8 cellular contexts compared by ENCODE assay signal in the genomic region with DNA sequence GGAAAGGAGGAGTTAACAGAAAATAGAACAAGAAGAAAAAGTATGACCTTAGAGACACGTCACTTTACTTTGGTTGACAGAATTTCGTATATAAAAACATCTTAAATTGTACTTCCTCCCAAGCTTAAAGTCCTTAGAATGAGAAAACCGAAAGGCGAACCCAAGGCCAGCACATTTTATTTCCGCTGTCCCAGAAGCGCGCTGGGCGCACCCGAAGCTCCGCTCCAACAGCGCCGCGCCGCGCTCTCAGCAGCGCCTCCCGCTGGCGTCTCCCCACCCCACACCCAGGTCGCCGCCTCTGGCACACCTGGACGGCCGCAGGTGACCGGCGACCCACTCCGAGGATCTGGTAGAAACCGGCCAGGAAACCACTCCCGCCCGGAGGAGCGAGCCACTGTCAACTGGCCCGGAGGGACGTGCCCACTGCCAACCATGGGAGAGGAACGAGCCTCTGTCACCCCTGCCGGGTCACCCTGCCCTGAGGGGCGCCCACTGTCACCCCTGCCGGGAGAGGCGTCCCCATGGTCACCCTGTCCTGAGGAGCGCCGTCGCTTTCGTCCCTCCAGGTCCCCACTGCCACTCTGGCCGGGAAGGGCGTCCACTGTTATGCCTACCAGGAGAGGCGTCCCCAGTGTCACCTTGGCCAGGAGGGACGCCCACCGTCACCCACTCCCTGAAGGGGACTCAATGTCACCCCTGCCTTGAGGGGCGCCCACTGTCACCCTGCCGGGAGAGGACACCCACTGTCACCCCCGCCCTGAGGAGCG. TPM values are rescaled to one million over a fixed set of nuclear protein-coding genes. Genes with fewer than 3 reads are reported as not detected.
DNase-seq lines count a peak whose midpoint lies in the region; ATAC-seq, FAIRE-seq and TF ChIP-seq lines count a peak whose summit lies in the region.

No MANE protein-coding gene starts in this region.

- peak overlapping the region; percentile 90 for H2AFZ ChIP-seq in HCT116 (ENCODE audit: low read depth, low read length, poor library complexity, severe bottlenecking)

- H3K9me3 ChIP-seq in HCT116 (ENCODE audit: control insufficient read depth in 1 of 2, insufficient read depth in 1 of 2, low read depth in 1 of 2, low read length in 2 of 2) (no peaks in the 10 kb centered on the region), MG63 (no peaks in the 10 kb centered on the region), T-helper 17 cell (ENCODE audit: control insufficient read depth, low read length, poor library complexity, severe bottlenecking) (no peaks in the 10 kb centered on the region), iPS-20b (ENCODE audit: insufficient read depth, low read depth, low read length) (no peaks in the 10 kb centered on the region), small intestine (ENCODE audit: control insufficient read depth, low read depth) (no peaks in the 10 kb centered on the region)

- no peaks in the 10 kb centered on the region for H3K36me3 Mint-ChIP-seq in T-helper 17 cell (ENCODE audit: low read depth)

- WGBS in small intestine, 3 donors, result 0 to 1% (median 0%) methylated on average over 48 to 49 of the region's 49 CpGs

- ATAC-seq in HCT116, result peak; percentile 67
- peak; percentile 29 for ATAC-seq in T-helper 17 cell

- H3K79me2 ChIP-seq in HCT116 (ENCODE audit: insufficient read depth, low read length), result no peaks in the 10 kb centered on the region

- RAD21 ChIA-PET in HCT116 (lab: Charles Lee; ENCODE audit: low non-redundant PET in 1 of 2, low total read pairs in 2 of 2, uncharacterized antibody in 2 of 2, unreplicated experiment in 2 of 2), result interaction anchor here in 1 of 2 experiments (0.7 kb wide), 1 partner anchor 86 kb away, joined by 3 read pairs; no protein-coding TSS in a partner anchor

- H3K9me2 ChIP-seq in HCT116 (ENCODE audit: insufficient read depth), result no peaks in the 10 kb centered on the region

- H3K27me3 Mint-ChIP-seq in T-helper 17 cell, result no peaks in the 10 kb centered on the region

- H3K27ac Mint-ChIP-seq in T-helper 17 cell, result peak overlapping the region; percentile 92

- no peak for FAIRE-seq in small intestine (lab: Jason Lieb, UNC)

- CTCF ChIA-PET in HCT116 (lab: Charles Lee), result interaction anchor here (0.6 to 1.5 kb wide), 8 partner anchors 10 to 101 kb away, joined by 3 to 8 read pairs (median 4); no protein-coding TSS in a partner anchor

- H3K4me2 ChIP-seq in HCT116 (ENCODE audit: low read length), result peak overlapping the region; percentile 100

- peak overlapping the region; percentile 59 for H3K9ac ChIP-seq in HCT116 (ENCODE audit: low read length)
- peak overlapping the region; percentile 45; the same call in 1 of the 2 replicates for H3K9ac ChIP-seq in iPS-20b (ENCODE audit: low read depth, low read length)

- H3K27me3 ChIP-seq in HCT116 (ENCODE audit: insufficient read depth, low read length), result no peaks in the 10 kb centered on the region
- no peaks in the 10 kb centered on the region for H3K27me3 ChIP-seq in MG63
- no peaks in the 10 kb centered on the region; the same call in 1 of the 2 replicates for H3K27me3 ChIP-seq in iPS-20b (ENCODE audit: insufficient read depth, low read length)
- no peaks in the 10 kb centered on the region for H3K27me3 ChIP-seq in small intestine (ENCODE audit: control insufficient read depth in 2 of 2, insufficient read depth in 2 of 2, low read length in 2 of 2)

- in situ Hi-C loops in astrocyte of the spinal cord (cut with HindIII; ENCODE audit: low sequenced_read_pairs), result no loop called here

- intact Hi-C loops in HCT116 (cut with micrococcal nuclease), result loop anchor here (2.0 to 5.0 kb wide), 2 partner anchors 69 to 105 kb away; no protein-coding TSS in a partner anchor

- BruUV-seq in HCT116 (replicated peaks; lab: Mats Ljungman, UMichigan), result no TSS peak

- POLR2A ChIA-PET in HCT116 (lab: Charles Lee), result no interaction called here

- TF ChIP-seq POLR2A in HCT116 (IDR thresholded peaks at IDR 0.05; ENCODE audit: borderline replicate concordance, extremely low read depth, insufficient read depth, insufficient read length), result no peak

- peak; percentile 67 for DNase-seq in GM12864 (ENCODE audit: low read depth)
- peak; percentile 45 for DNase-seq in HCT116 (ENCODE audit: low read depth, low spot score)
- DNase-seq in MG63, result peak; percentile 57
- peak; percentile 48 to 57 (median 50) for DNase-seq in T-helper 17 cell
- DNase-seq in astrocyte of the spinal cord (ENCODE audit: low read depth, low spot score), result peak; percentile 41
- DNase-seq in small intestine, result peak; percentile 88
- no peak for DNase-seq in amniotic stem cell (lab: John Stamatoyannopoulos, UW)

- TF ChIP-seq CTCF in GM12864 (IDR thresholded peaks at IDR 0.05; ENCODE audit: low read depth, low read length, missing control alignments) (peak; percentile 87), HCT116 (IDR thresholded peaks at IDR 0.05 in 2 of 3, conservative IDR thresholded peaks at IDR 0.05 in 1 of 3; ENCODE audit: borderline replicate concordance in 1 of 3, insufficient read depth in 1 of 3, low read depth in 2 of 3, low read length in 2 of 3) (peak; percentile 74 to 91 (median 81)), astrocyte of the spinal cord (IDR thresholded peaks at IDR 0.05; ENCODE audit: low read depth, low read length) (peak; percentile 70)

- H3K4me1 ChIP-seq in HCT116 (ENCODE audit: control insufficient read depth in 1 of 2, insufficient read depth in 2 of 2, low read length in 2 of 2) (peaks cover 4 to 17% of the 10 kb centered on the region in 2 experiments; a peak in 3 of 4 replicates), iPS-20b (ENCODE audit: insufficient read depth, low read length) (peaks cover 6% of the 10 kb centered on the region; the same call in 1 of the 2 replicates), small intestine (ENCODE audit: control insufficient read depth in 2 of 2, insufficient read depth in 1 of 2, low read depth in 1 of 2, low read length in 1 of 2) (no peaks in the 10 kb centered on the region)

- peaks cover 9% of the 10 kb centered on the region for H3K4me1 Mint-ChIP-seq in T-helper 17 cell

- no peaks in the 10 kb centered on the region for H3K36me3 ChIP-seq in HCT116 (ENCODE audit: control insufficient read depth in 1 of 2, insufficient read depth in 2 of 2, low read length in 2 of 2)
- no peaks in the 10 kb centered on the region for H3K36me3 ChIP-seq in MG63
- no peaks in the 10 kb centered on the region for H3K36me3 ChIP-seq in iPS-20b (ENCODE audit: insufficient read depth, low read depth, low read length)
- H3K36me3 ChIP-seq in small intestine (ENCODE audit: control insufficient read depth in 2 of 2, insufficient read depth in 2 of 2, low read length in 2 of 2), result no peaks in the 10 kb centered on the region

- H3K4me3 ChIP-seq in GM12864 (ENCODE audit: low read depth, low read length) (peak overlapping the region; percentile 84), HCT116 (replicated peaks in 1 of 2; ENCODE audit: low read depth in 1 of 2, low read length in 2 of 2) (peak overlapping the region; percentile 69 to 70), MG63 (peak overlapping the region; percentile 79), astrocyte of the spinal cord (ENCODE audit: low read depth, low read length) (peak overlapping the region; percentile 72), iPS-20b (ENCODE audit: low read length) (peak overlapping the region; percentile 93), small intestine (ENCODE audit: low read depth in 1 of 2, low read length in 2 of 2) (peak overlapping the region; percentile 68 to 90)

- H4K20me1 ChIP-seq in HCT116 (ENCODE audit: insufficient read depth), result no peaks in the 10 kb centered on the region

- H3K27ac ChIP-seq in HCT116 (ENCODE audit: low read depth, low read length) (peak overlapping the region; percentile 15; the same call in 1 of the 2 replicates), iPS-20b (ENCODE audit: low read length) (no peak overlapping the region), small intestine (ENCODE audit: low read depth in 1 of 2, low read length in 1 of 2) (peak overlapping the region; percentile 90 to 94)

- peak; percentile 55 for TF ChIP-seq RAD21 in HCT116 (IDR thresholded peaks at IDR 0.05; ENCODE audit: low read depth)

- H3K4me3 Mint-ChIP-seq in T-helper 17 cell, result peak overlapping the region; percentile 94

TF ChIP-seq in HCT116, 20 proteins besides CTCF, POLR2A, EP300 and RAD21 (continues in another document):
- TF ChIP-seq CBX3 (IDR thresholded peaks at IDR 0.05; ENCODE audit: low read depth) (peak; percentile 86), YY1 (IDR thresholded peaks at IDR 0.05; ENCODE audit: extremely low read depth, insufficient replicate concordance, low read depth, low read length) (peak; percentile 10), ZNF274 (IDR thresholded peaks at IDR 0.05; ENCODE audit: low read depth, low read length) (no peak), SIN3A (IDR thresholded peaks at IDR 0.05; ENCODE audit: low read depth) (peak; percentile 86), POLR2AphosphoS5 (IDR thresholded peaks at IDR 0.05; ENCODE audit: low read depth, low read length) (no peak; the same call in 1 of the 2 replicates), ELF1 (IDR thresholded peaks at IDR 0.05; ENCODE audit: borderline replicate concordance, low read depth) (no peak; the same call in 1 of the 2 replicates)
- TF ChIP-seq, protein P1, sequence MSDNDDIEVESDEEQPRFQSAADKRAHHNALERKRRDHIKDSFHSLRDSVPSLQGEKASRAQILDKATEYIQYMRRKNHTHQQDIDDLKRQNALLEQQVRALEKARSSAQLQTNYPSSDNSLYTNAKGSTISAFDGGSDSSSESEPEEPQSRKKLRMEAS (IDR thresholded peaks at IDR 0.05), result peak; percentile 83

RNA-seq across cellular contexts. Expression of a gene that starts 0.8 kb away (rescaled TPM):
- 15.9 TPM for total RNA-seq in HCT116 (2021; ENCODE audit: unreplicated experiment)
- polyA plus RNA-seq in HCT116 (2012), result 13.2 and 13.6 TPM in 2 replicates
- 44.4 and 58.0 TPM in 2 replicates for total RNA-seq in MG63 (2014; rRNA removed; shearing (Covaris generic); ENCODE audit: low replicate concordance)
- 10 to 100 TPM; 21.6 to 22.1 TPM for total RNA-seq in T-helper 17 cell
- 100 to 1,000 TPM in 2 of 3 donors, 10 to 100 TPM in 1; 99.5 to 213 (median 130) TPM for polyA plus RNA-seq in small intestine

RNA-seq across cellular contexts. Expression of a gene that starts 39.6 kb away (rescaled TPM):
- total RNA-seq in HCT116 (2021; ENCODE audit: unreplicated experiment) (65.6 TPM), T-helper 17 cell (10 to 100 TPM; 10.9 to 12.3 TPM)
- polyA plus RNA-seq in HCT116 (2012), result 46.1 and 56.4 TPM in 2 replicates
- total RNA-seq in MG63 (2014; rRNA removed; shearing (Covaris generic); ENCODE audit: low replicate concordance), result 22.6 and 28.8 TPM in 2 replicates
- 100 to 1,000 TPM in 1 of 3 donors, 10 to 100 TPM in 2; 32.4 to 113 (median 47.4) TPM for polyA plus RNA-seq in small intestine
